ENCODE assay signal across 9 cellular contexts in the genomic region with DNA sequence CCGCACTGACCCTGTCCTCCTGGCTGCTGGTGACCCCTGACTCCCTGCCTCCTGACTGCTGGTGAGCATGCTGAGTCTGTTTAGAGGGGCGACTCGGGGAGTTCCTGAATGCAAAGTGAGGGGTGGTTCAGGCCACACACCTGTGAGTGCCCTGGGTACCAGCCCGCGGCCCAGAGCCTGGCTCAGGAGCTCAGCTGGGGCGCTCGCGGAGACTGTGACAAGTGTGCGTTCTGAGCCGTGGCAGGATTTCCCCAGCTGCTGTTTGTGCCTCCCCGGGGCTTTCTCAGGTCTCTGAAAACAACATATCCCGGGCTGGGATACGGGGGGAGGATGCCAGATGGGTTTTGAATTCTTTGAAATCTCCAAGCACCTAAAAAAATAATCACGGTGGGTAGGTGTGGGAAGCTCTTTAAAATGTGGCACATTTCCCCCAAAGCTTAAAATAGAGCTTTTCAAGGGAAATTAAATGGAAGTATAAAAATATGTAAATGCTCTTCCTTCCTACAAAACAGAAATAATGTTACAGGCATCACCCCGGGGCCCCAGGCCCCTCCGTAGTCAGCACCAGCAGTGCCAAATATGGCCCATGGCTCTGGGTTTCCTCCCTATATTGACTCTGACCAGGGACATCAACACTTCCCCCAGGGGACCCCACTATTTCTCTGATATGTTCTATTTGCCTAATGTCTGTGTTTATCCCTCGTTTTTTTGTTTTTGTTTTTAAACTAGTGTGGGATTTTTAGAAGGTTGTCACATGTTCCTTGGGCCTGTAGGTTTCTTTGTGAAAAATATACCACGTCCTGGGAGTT. TPM values are rescaled to one million over a fixed set of nuclear protein-coding genes. Genes with fewer than 3 reads are reported as not detected.
A peak's percentile ranks its signal among the peaks of the same experiment; 100 is the strongest.
DNase-seq lines count a peak whose midpoint lies in the region; ATAC-seq, FAIRE-seq and TF ChIP-seq lines count a peak whose summit lies in the region.
"Had no signal": no experiment of that assay in that cellular context is flagged by ENCODE, and none has a peak within 500 bp of the region (broad histone marks: within the 10 kb centered on the region; RNA-seq: fewer than 3 reads in every experiment).

No MANE protein-coding gene starts in this region.

- H3K4me3 Mint-ChIP-seq in stimulated activated naive CD8-positive, alpha-beta T cell treated with anti-CD3 and anti-CD28 coated beads, Interleukin-15, amount 100 ng/mL, for 72 hours = peak overlapping the region; percentile 81 to 90

- WGBS in GM12878 (ENCODE audit: insufficient coverage, insufficient replicate concordance, low lambda C conversion rate, missing lambda C conversion rate) = 6% methylated on average over 18 of the region's 18 CpGs

- 0 out of 2 replicates have a peak, but pooled peaks have one; percentile 2 for TF ChIP-seq RAD21 in GM12878 (IDR thresholded peaks at IDR 0.05; ENCODE audit: insufficient read depth, low read depth, low read length)

- ATAC-seq in GM21619 (IDR thresholded peaks at IDR 0.05; ENCODE audit: unreplicated experiment) (peak; percentile 46), GM12878 (peak; percentile 92)
- peak; percentile 85 for ATAC-seq in stimulated activated naive CD8-positive, alpha-beta T cell treated with anti-CD3 and anti-CD28 coated beads, Interleukin-15, amount 100 ng/mL, for 72 hours
- ATAC-seq: left lobe of liver had no signal

- no peaks in the 10 kb centered on the region for H3K79me2 ChIP-seq in GM12878 (ENCODE audit: control insufficient read depth, insufficient read depth, low read length)

- in situ Hi-C loops in GM12878 (cut with MboI) (no loop called here), HAP-1 (cut with MboI; ENCODE audit: low sequenced_read_pairs) (no loop called here)

- H3K9ac ChIP-seq in GM12878 (ENCODE audit: control insufficient read depth, insufficient read depth, low read length) = no peak overlapping the region

- intact Hi-C loops in GM12878 (cut with micrococcal nuclease; ENCODE audit: unreplicated experiment) = no loop called here

- no peaks in the 10 kb centered on the region for H3K27me3 ChIP-seq in SJCRH30
- H3K27me3 ChIP-seq in GM12878 (replicated peaks in 1 of 2; ENCODE audit: control insufficient read depth in 2 of 2, insufficient read depth in 2 of 2, low read length in 1 of 2) = 0 out of 4 replicates have a peak, but pooled peaks cover 0 to 4% of the 10 kb centered on the region in 2 experiments
- H3K27me3 ChIP-seq in HAP-1 (ENCODE audit: low read depth) = no peaks in the 10 kb centered on the region
- H3K27me3 ChIP-seq: dorsolateral prefrontal cortex had no signal

- TF ChIP-seq EP300 in GM12878 (IDR thresholded peaks at IDR 0.05; ENCODE audit: borderline replicate concordance in 1 of 2, control insufficient read depth in 1 of 2, low read depth in 2 of 2, low read length in 2 of 2) = no peak

- no peak; the same call in 1 of the 2 replicates for TF ChIP-seq POLR2A in GM12878 (IDR thresholded peaks at IDR 0.05; ENCODE audit: low read depth, low read length)

- BruUV-seq in GM12878 (replicated peaks; lab: Mats Ljungman, UMichigan) = no TSS peak

- H3K4me3 ChIP-seq in SJCRH30 (peak overlapping the region; percentile 17), GM12878 (no peak overlapping the region), HAP-1 (no peak overlapping the region)

- peak; percentile 70 to 82 for DNase-seq in SJCRH30
- DNase-seq in GM12878 (ENCODE audit: low read depth, low spot score) = no peak
- peak; percentile 69 to 82 for DNase-seq in stimulated activated naive CD8-positive, alpha-beta T cell treated with anti-CD3 and anti-CD28 coated beads, Interleukin-15, amount 100 ng/mL, for 72 hours
- DNase-seq in HAP-1 (ENCODE audit: low spot score in 2 of 2) = no peak
- no peak for DNase-seq in NCI-H1436 treated with DMSO at 0.1 percent for 48 hours (lab: John Stamatoyannopoulos, UW)
- no peak for DNase-seq in Kasumi-1 (lab: John Stamatoyannopoulos, UW)
- DNase-seq: dorsolateral prefrontal cortex had no signal

- no peak for FAIRE-seq in GM12878 (lab: Jason Lieb, UNC)

- RAD21 ChIA-PET in GM12878 (lab: Charles Lee; ENCODE audit: unreplicated experiment) = interaction anchor here (0.6 to 10.1 kb wide), 12 partner anchors 8 to 86 kb away, joined by 3 to 87 read pairs (median 6); partner anchors contain the start of gene TAGAP

- no peaks in the 10 kb centered on the region for H3K27me3 Mint-ChIP-seq in stimulated activated naive CD8-positive, alpha-beta T cell treated with anti-CD3 and anti-CD28 coated beads, Interleukin-15, amount 100 ng/mL, for 72 hours

- H3K27ac ChIP-seq in SJCRH30 (peak overlapping the region; percentile 97), GM12878 (ENCODE audit: control insufficient read depth, insufficient read depth) (no peak overlapping the region)
- H3K27ac ChIP-seq: dorsolateral prefrontal cortex had no signal

- H3K4me1 ChIP-seq in SJCRH30 (peaks cover 47% of the 10 kb centered on the region), GM12878 (ENCODE audit: control insufficient read depth, insufficient read depth, low read length) (peaks cover 16% of the 10 kb centered on the region), HAP-1 (no peaks in the 10 kb centered on the region)

- peak overlapping the region; percentile 3; the same call in 1 of the 2 replicates for H3K4me2 ChIP-seq in GM12878 (ENCODE audit: control insufficient read depth, insufficient read depth)

- H3K9me3 Mint-ChIP-seq in stimulated activated naive CD8-positive, alpha-beta T cell treated with anti-CD3 and anti-CD28 coated beads, Interleukin-15, amount 100 ng/mL, for 72 hours = peaks cover 0 to 7% of the 10 kb centered on the region in 2 donors

- peak overlapping the region; percentile 96 to 98 for H3K27ac Mint-ChIP-seq in stimulated activated naive CD8-positive, alpha-beta T cell treated with anti-CD3 and anti-CD28 coated beads, Interleukin-15, amount 100 ng/mL, for 72 hours

- POLR2A ChIA-PET in GM12878 (lab: Charles Lee) = interaction anchor here (0.5 to 3.0 kb wide), 13 partner anchors 9 to 55 kb away, joined by 3 to 22 read pairs (median 5); partner anchors contain the start of gene TAGAP

- TF ChIP-seq CTCF in GM12878 (IDR thresholded peaks at IDR 0.05 in 2 of 3, conservative IDR thresholded peaks at IDR 0.05 in 1 of 3; ENCODE audit: control insufficient read depth in 2 of 3, extremely low read depth in 1 of 3, insufficient read depth in 1 of 3, low read depth in 3 of 3, low read length in 3 of 3) = no peak

- CTCF ChIA-PET in GM12878 (lab: Yijun Ruan, JAX) = interaction anchor here (0.7 to 5.2 kb wide), 9 partner anchors 9 to 86 kb away, joined by 3 to 39 read pairs (median 9); partner anchors contain the start of gene TAGAP

- H2AFZ ChIP-seq in GM12878 (ENCODE audit: control insufficient read depth, low read depth, low read length) = peak overlapping the region; percentile 52

- SMC1A ChIA-PET in GM12878 (lab: Charles Lee; ENCODE audit: uncharacterized antibody, unreplicated experiment) = interaction anchor here (0.7 to 6.5 kb wide), 20 partner anchors 11 to 86 kb away, joined by 3 to 60 read pairs (median 4); partner anchors contain the start of gene TAGAP

- H4K20me1 ChIP-seq in GM12878 (ENCODE audit: control insufficient read depth, insufficient read depth) = no peaks in the 10 kb centered on the region

- H3K36me3 ChIP-seq in SJCRH30 (no peaks in the 10 kb centered on the region), GM12878 (ENCODE audit: control insufficient read depth in 2 of 2, insufficient read depth in 2 of 2, low read length in 1 of 2) (no peaks in the 10 kb centered on the region), HAP-1 (replicated peaks) (no peaks in the 10 kb centered on the region)

- H3K9me3 ChIP-seq in SJCRH30 (replicated peaks) (no peaks in the 10 kb centered on the region), GM12878 (replicated peaks; ENCODE audit: control insufficient read depth, insufficient read depth, low read length) (no peaks in the 10 kb centered on the region), HAP-1 (no peaks in the 10 kb centered on the region)

- peaks cover 94% of the 10 kb centered on the region for H3K4me1 Mint-ChIP-seq in stimulated activated naive CD8-positive, alpha-beta T cell treated with anti-CD3 and anti-CD28 coated beads, Interleukin-15, amount 100 ng/mL, for 72 hours

RNA-seq across cellular contexts. Expression of gene TAGAP, which starts 49.9 kb away (rescaled TPM):
- total RNA-seq in SJCRH30 (2014; rRNA removed; shearing (Covaris generic)) = 4.7 and 5.2 TPM in 2 replicates
- total RNA-seq in GM12878 (2013; cell fraction: nucleolus; rRNA removed) = 12.4 and 13.6 TPM in 2 replicates
- total RNA-seq in GM12878 (2014; rRNA removed) = 27.4 and 30.8 TPM in 2 replicates
- 22.7 and 25.2 TPM in 2 replicates for total RNA-seq in GM12878 (2014; rRNA removed; fragmentation: Illumina TruSeq; extraction: Trizol)
- 27.2 and 28.8 TPM in 2 replicates for total RNA-seq in GM12878 (2021)
- polyA plus RNA-seq in GM12878 (2011; ENCODE audit: low read depth) = 1.7 TPM
- polyA plus RNA-seq in GM12878 (2011; rRNA removed) = 12.8 and 15.1 TPM in 2 replicates
- polyA plus RNA-seq in GM12878 (2011; cell fraction: cytosol; rRNA removed) = 12.5 and 13.0 TPM in 2 replicates
- polyA plus RNA-seq in GM12878 (2011; cell fraction: nucleus; rRNA removed) = 23.6 and 25.2 TPM in 2 replicates
- polyA plus RNA-seq in GM12878 (2012) = 1.5 and 3.0 TPM in 2 replicates
- polyA plus RNA-seq in GM12878 (2014; fragmentation: Illumina TruSeq; extraction: Trizol) = 25.5 and 36.9 TPM in 2 replicates
- 1 to 10 TPM; 5.3 to 5.4 TPM for polyA plus RNA-seq in GM12878 (2014; fragmentation: Nextera tagmentation; extraction: Ambion mirVana)
- polyA plus RNA-seq in GM12878 (2014; rRNA removed) = 20.0 and 23.1 TPM in 2 replicates
- polyA plus RNA-seq in GM12878 (2016; fragmentation: Nextera tagmentation; extraction: Ambion mirVana) = 10 to 100 TPM in 1 of 2 experiments, 1 to 10 TPM in 1; 9.5 to 11.2 TPM
- polyA minus RNA-seq in GM12878 (2011; rRNA and poly(A)+ RNA removed) = 32.5 and 38.9 TPM in 2 replicates
- polyA minus RNA-seq in GM12878 (2011; cell fraction: cytosol; rRNA and poly(A)+ RNA removed) = 11.0 and 12.5 TPM in 2 replicates
- 24.4 and 26.3 TPM in 2 replicates for polyA minus RNA-seq in GM12878 (2011; cell fraction: nucleus; rRNA and poly(A)+ RNA removed)

Comparison
In these comparisons a context has a peak if more than half of its experiments do, and no peak if none do; other contexts are left out.
1. DNase-seq: peak in SJCRH30 (2 of 2) and stimulated activated naive CD8-positive, alpha-beta T cell treated with anti-CD3 and anti-CD28 coated beads, Interleukin-15, amount 100 ng/mL, for 72 hours (2 of 2); none in GM12878 (single experiment), HAP-1 (0 of 2), NCI-H1436 treated with DMSO at 0.1 percent for 48 hours (single experiment) and Kasumi-1 (0 of 2).
2. Peak in every context shown above with its lines, with median percentiles within 50 percentile points of each other: ATAC-seq.